In genomic region chr10:93496322-93497041, GRCh38 we compare ENCODE assay signal across 8 cellular contexts. TPM values are rescaled to one million over a fixed set of nuclear protein-coding genes. Genes with fewer than 3 reads are reported as not detected.
DNase-seq lines count a peak whose midpoint lies in the region; ATAC-seq, FAIRE-seq and TF ChIP-seq lines count a peak whose summit lies in the region.

Gene CEP55 (plus strand): TSS chr10:93496612. CDS start chr10:93500052, 3,440 bp downstream.

- WGBS in pancreas, 2 donors, result 1% methylated on average over 67 to 68 of the region's 68 CpGs
- 1 to 3% methylated on average over 16 to 67 of the region's 68 CpGs for WGBS in tibial nerve, 2 donors

- H3K9me3 ChIP-seq in pancreas (no peaks in the 10 kb centered on the region), tibial nerve (no peaks in the 10 kb centered on the region)

- TF ChIP-seq EP300 in tibial nerve (IDR thresholded peaks at IDR 0.05), result peak; percentile 62 to 63

- TF ChIP-seq CTCF in pancreas (IDR thresholded peaks at IDR 0.05) (no peak), tibial nerve (IDR thresholded peaks at IDR 0.05) (peak in 2 of 5 experiments; percentile 13 to 24)

- H3K27me3 ChIP-seq in pancreas, result no peaks in the 10 kb centered on the region
- H3K27me3 ChIP-seq in tibial nerve, result no peaks in the 10 kb centered on the region

- intact Hi-C loops in head of caudate nucleus (cut with DNase I), result no loop called here
- intact Hi-C loops in pancreas (cut with DNase I), result no loop called here

- H3K4me1 ChIP-seq in pancreas (peaks cover 0 to 4% (median 0%) of the 10 kb centered on the region in 3 donors), tibial nerve (peaks cover 0 to 13% (median 2%) of the 10 kb centered on the region in 4 donors)

- DNase-seq in NCI-H1105 treated with DMSO at 0.1 percent for 48 hours (lab: John Stamatoyannopoulos, UW), result peak; percentile 81
- peak; percentile 93 for DNase-seq in SKM-1 treated with dmso at 0.1 percent for 144 hours (lab: John Stamatoyannopoulos, UW; ENCODE audit: unreplicated experiment)
- DNase-seq in activated naive CD4-positive, alpha-beta T cell treated with anti-CD3 and anti-CD28 coated beads, Interleukin-2, amount 50 U/mL, for 72 hours (ENCODE audit: low spot score in 2 of 2), result peak; percentile 97 to 98
- peak; percentile 83 to 97 (median 95) for DNase-seq in head of caudate nucleus
- peak; percentile 93 to 99 (median 95) for DNase-seq in pancreas
- peak; percentile 87 to 91 for DNase-seq in tibial nerve (ENCODE audit: low spot score in 2 of 2)

- no peaks in the 10 kb centered on the region for H3K36me3 ChIP-seq in pancreas
- no peaks in the 10 kb centered on the region for H3K36me3 ChIP-seq in tibial nerve

- FAIRE-seq in pancreas (lab: Jason Lieb, UNC), result no peak

- peak within 1 kb of the TSS in 1 of 4 donors; percentile 19 for H3K27ac ChIP-seq in pancreas
- peak within 1 kb of the TSS in 3 of 4 donors; percentile 20 to 74 (median 28) for H3K27ac ChIP-seq in tibial nerve

- H3K36me3 Mint-ChIP-seq in activated naive CD4-positive, alpha-beta T cell treated with anti-CD3 and anti-CD28 coated beads, Interleukin-2, amount 50 U/mL, for 72 hours, result peaks cover 8 to 36% of the 10 kb centered on the region in 2 donors

- H3K27ac Mint-ChIP-seq in activated naive CD4-positive, alpha-beta T cell treated with anti-CD3 and anti-CD28 coated beads, Interleukin-2, amount 50 U/mL, for 72 hours, result peak within 1 kb of the TSS; percentile 91 to 94

- no peaks in the 10 kb centered on the region for H3K9me3 Mint-ChIP-seq in activated naive CD4-positive, alpha-beta T cell treated with anti-CD3 and anti-CD28 coated beads, Interleukin-2, amount 50 U/mL, for 72 hours

- TF ChIP-seq POLR2A in GM10847 (IDR thresholded peaks at IDR 0.05; ENCODE audit: extremely low read depth, insufficient read length), result peak; percentile 80
- peak in 1 of 2 donors; percentile 46 for TF ChIP-seq POLR2A in tibial nerve (IDR thresholded peaks at IDR 0.05)

- ATAC-seq in HG02642 (IDR thresholded peaks at IDR 0.05; ENCODE audit: poor library complexity, unreplicated experiment) (peak; percentile 99), pancreas (peak; percentile 100)
- peak; percentile 98 to 99 for ATAC-seq in activated naive CD4-positive, alpha-beta T cell treated with anti-CD3 and anti-CD28 coated beads, Interleukin-2, amount 50 U/mL, for 72 hours

- H3K4me3 ChIP-seq in pancreas (peak within 1 kb of the TSS; percentile 34 to 66 (median 60)), tibial nerve (peak within 1 kb of the TSS; percentile 59 to 75 (median 68))

RNA-seq across cellular contexts. Expression of gene CEP55, which starts in this region (rescaled TPM):
- total RNA-seq in activated naive CD4-positive, alpha-beta T cell treated with anti-CD3 and anti-CD28 coated beads, Interleukin-2, amount 50 U/mL, for 72 hours, result 10 to 100 TPM; 61.3 to 85.1 TPM
- total RNA-seq in pancreas, result under 1 TPM in 5 of 6 donors, not detected in 1; 0.14 to 0.94 (median 0.25) TPM
- polyA plus RNA-seq in pancreas, result under 1 TPM; 0.07 to 0.30 TPM
- 1 to 10 TPM in 1 of 4 donors, under 1 TPM in 1, not detected in 2; 0.63 to 5.7 TPM for total RNA-seq in tibial nerve

Comparison
In these comparisons a context has a peak if more than half of its experiments do, and no peak if none do; other contexts are left out.
1. RNA of gene CEP55 (total RNA-seq): 61.3 to 85.1 TPM in activated naive CD4-positive, alpha-beta T cell treated with anti-CD3 and anti-CD28 coated beads, Interleukin-2, amount 50 U/mL, for 72 hours; 0.63 to 5.7 TPM in tibial nerve and 0.14 to 0.94 TPM in pancreas; every median in the first group is over 4 times any median in the second.
2. Peak in DNase-seq, ATAC-seq and H3K4me3 ChIP-seq in pancreas; RNA of the gene not detected or under 1 TPM.
3. Peak in every context shown above with its lines, with median percentiles within 50 percentile points of each other: ATAC-seq and DNase-seq.